ENCODE assay signal across 25 cellular contexts in the genomic region with DNA sequence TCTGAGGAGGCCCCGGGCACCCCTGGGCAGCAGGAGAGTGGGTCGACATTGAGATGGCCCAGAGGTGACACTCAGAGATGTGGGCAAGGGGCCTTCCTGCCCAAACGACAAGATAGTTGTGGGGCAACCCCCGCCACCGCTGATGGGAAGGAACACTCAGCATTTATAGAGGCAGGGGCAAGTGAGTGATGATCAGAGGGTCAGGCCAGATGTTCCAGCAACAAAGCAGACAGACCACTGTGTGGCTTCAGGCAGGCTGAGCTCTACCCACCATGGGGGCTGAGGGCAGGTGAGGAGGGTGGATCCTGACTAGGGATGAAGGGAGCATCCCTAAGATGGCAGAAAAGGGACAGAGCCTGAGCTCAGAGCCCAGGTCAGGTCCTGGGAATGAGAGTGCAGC.
"Had no signal": no experiment of that assay in that cellular context is flagged by ENCODE, and none has a peak within 500 bp of the region (broad histone marks: within the 10 kb centered on the region; RNA-seq: fewer than 3 reads in every experiment).

No MANE protein-coding gene starts in this region.

- H3K4me3 Mint-ChIP-seq: central memory CD8-positive, alpha-beta T cell; mesothelial cell of epicardium; naive thymus-derived CD4-positive, alpha-beta T cell; nephron; neural progenitor cell; stimulated activated memory B cell treated with anti-CD40 and anti-IgM and Interleukin-4, amounts not matched to agents 10 μg/mL and 1 μg/mL and 100 μg/mL, for 72 hours; type B pancreatic cell had no signal

- H3K36me3 Mint-ChIP-seq: mesothelial cell of epicardium; naive thymus-derived CD4-positive, alpha-beta T cell; neural progenitor cell; stimulated activated memory B cell treated with anti-CD40 and anti-IgM and Interleukin-4, amounts not matched to agents 10 μg/mL and 1 μg/mL and 100 μg/mL, for 72 hours; type B pancreatic cell had no signal

- ATAC-seq: gastrocnemius medialis; left lobe of liver; mucosa of descending colon; naive thymus-derived CD4-positive, alpha-beta T cell; stimulated activated memory B cell treated with anti-CD40 and anti-IgM and Interleukin-4, amounts not matched to agents 10 μg/mL and 1 μg/mL and 100 μg/mL, for 72 hours; stimulated activated naive CD8-positive, alpha-beta T cell treated with anti-CD3 and anti-CD28 coated beads, Interleukin-15, Interleukin-2, amounts not matched to agents 100 U/mL and 50 U/mL, for 24 hours had no signal

- DNase-seq: colonic mucosa; dermis blood vessel endothelial cell; effector memory CD4-positive, alpha-beta T cell; foreskin fibroblast; gastrocnemius medialis; kidney; mesenchymal stem cell; mucosa of descending colon; naive thymus-derived CD4-positive, alpha-beta T cell; ovary; posterior cingulate gyrus; sigmoid colon; stimulated activated CD4-positive, alpha-beta T cell treated with anti-CD3 and anti-CD28 coated beads, Interleukin-2, amount 100 ng/mL, for 24 hours; stimulated activated CD4-positive, alpha-beta T cell treated with anti-CD3 and anti-CD28 coated beads, Interleukin-4, amount 100 ng/mL, for 24 hours; stimulated activated naive CD8-positive, alpha-beta T cell treated with anti-CD3 and anti-CD28 coated beads, Interleukin-15, Interleukin-2, amounts not matched to agents 100 U/mL and 50 U/mL, for 24 hours; substantia nigra; testis; tibial artery had no signal

- H3K27ac Mint-ChIP-seq: mesothelial cell of epicardium; naive thymus-derived CD4-positive, alpha-beta T cell; nephron; stimulated activated memory B cell treated with anti-CD40 and anti-IgM and Interleukin-4, amounts not matched to agents 10 μg/mL and 1 μg/mL and 100 μg/mL, for 72 hours; type B pancreatic cell had no signal

- H3K9me3 Mint-ChIP-seq: central memory CD8-positive, alpha-beta T cell; nephron; neural progenitor cell; type B pancreatic cell had no signal

- H3K27me3 Mint-ChIP-seq: stimulated activated memory B cell treated with anti-CD40 and anti-IgM and Interleukin-4, amounts not matched to agents 10 μg/mL and 1 μg/mL and 100 μg/mL, for 72 hours had no signal

- H3K4me1 Mint-ChIP-seq: central memory CD8-positive, alpha-beta T cell; mesothelial cell of epicardium; naive thymus-derived CD4-positive, alpha-beta T cell; nephron; neural progenitor cell; stimulated activated memory B cell treated with anti-CD40 and anti-IgM and Interleukin-4, amounts not matched to agents 10 μg/mL and 1 μg/mL and 100 μg/mL, for 72 hours had no signal
